11 cellular contexts compared by ENCODE assay signal in genomic region chr3:129525341-129525968, GRCh38. TPM values are rescaled to one million over a fixed set of nuclear protein-coding genes. Genes with fewer than 3 reads are reported as not detected.
DNase-seq lines count a peak whose midpoint lies in the region; ATAC-seq lines count a peak whose summit lies in the region.
"Had no signal": no experiment of that assay in that cellular context is flagged by ENCODE, and none has a peak within 500 bp of the region (broad histone marks: within the 10 kb centered on the region; RNA-seq: fewer than 3 reads in every experiment).

No MANE protein-coding gene starts in this region.

- H3K9me3 Mint-ChIP-seq in activated T-helper 17 cell treated with anti-CD3 and anti-CD28 coated beads, Interleukin-2, amount 50 U/mL, for 72 hours, result no peaks in the 10 kb centered on the region
- H3K9me3 Mint-ChIP-seq in immature natural killer cell, result no peaks in the 10 kb centered on the region

- H3K4me3 Mint-ChIP-seq in activated T-helper 17 cell treated with anti-CD3 and anti-CD28 coated beads, Interleukin-2, amount 50 U/mL, for 72 hours, result no peak overlapping the region
- no peak overlapping the region for H3K4me3 Mint-ChIP-seq in immature natural killer cell

- DNase-seq in AG08395 (ENCODE audit: low spot score), result peak; percentile 65
- peak; percentile 62 for DNase-seq in GM03348 (ENCODE audit: low spot score)
- DNase-seq in glomerular visceral epithelial cell (ENCODE audit: extremely low spot score), result peak; percentile 21
- DNase-seq in NCI-H446 treated with DMSO at 0.1 percent for 48 hours (lab: John Stamatoyannopoulos, UW), result no peak
- no peak for DNase-seq in immature natural killer cell
- no peak for DNase-seq in SIG-M5 treated with dmso at 0.1 percent for 504 hours (lab: John Stamatoyannopoulos, UW; ENCODE audit: unreplicated experiment)
- DNase-seq in NCI-H1092 (lab: John Stamatoyannopoulos, UW), result no peak
- DNase-seq: NCI-H774 had no signal

- H3K36me3 Mint-ChIP-seq in activated T-helper 17 cell treated with anti-CD3 and anti-CD28 coated beads, Interleukin-2, amount 50 U/mL, for 72 hours (ENCODE audit: low read depth), result no peaks in the 10 kb centered on the region
- no peaks in the 10 kb centered on the region for H3K36me3 Mint-ChIP-seq in immature natural killer cell

- H3K4me1 Mint-ChIP-seq in activated T-helper 17 cell treated with anti-CD3 and anti-CD28 coated beads, Interleukin-2, amount 50 U/mL, for 72 hours, result no peaks in the 10 kb centered on the region
- H3K4me1 Mint-ChIP-seq in immature natural killer cell, result peaks cover 0 to 1% of the 10 kb centered on the region in 2 donors

- H3K27ac Mint-ChIP-seq in activated T-helper 17 cell treated with anti-CD3 and anti-CD28 coated beads, Interleukin-2, amount 50 U/mL, for 72 hours, result peak overlapping the region; percentile 28
- peak overlapping the region in 1 of 6 donors; percentile 10 for H3K27ac Mint-ChIP-seq in immature natural killer cell

- ATAC-seq in activated T-helper 17 cell treated with anti-CD3 and anti-CD28 coated beads, Interleukin-2, amount 50 U/mL, for 72 hours (replicated peaks), result peak; percentile 95

- no peaks in the 10 kb centered on the region for H3K27me3 Mint-ChIP-seq in activated T-helper 17 cell treated with anti-CD3 and anti-CD28 coated beads, Interleukin-2, amount 50 U/mL, for 72 hours
- H3K27me3 Mint-ChIP-seq in immature natural killer cell (ENCODE audit: low read depth in 3 of 3), result peaks cover 0 to 3% (median 2%) of the 10 kb centered on the region in 3 donors

RNA-seq across cellular contexts. Expression of gene RHO, which starts 3.0 kb away (rescaled TPM):
- not detected for total RNA-seq in activated T-helper 17 cell treated with anti-CD3 and anti-CD28 coated beads, Interleukin-2, amount 50 U/mL, for 72 hours
- not detected for polyA plus RNA-seq in immature natural killer cell
- total RNA-seq: ascending aorta, skeletal muscle tissue had no signal

RNA-seq across cellular contexts. Expression of gene H1-8, which starts 17.5 kb away (rescaled TPM):
- total RNA-seq in activated T-helper 17 cell treated with anti-CD3 and anti-CD28 coated beads, Interleukin-2, amount 50 U/mL, for 72 hours, result not detected
- polyA plus RNA-seq in immature natural killer cell, result not detected
- total RNA-seq: ascending aorta, skeletal muscle tissue had no signal

Comparison
In these comparisons a context has a peak if more than half of its experiments do, and no peak if none do; other contexts are left out.
1. DNase-seq: peak in AG08395 (single experiment), GM03348 (single experiment) and glomerular visceral epithelial cell (single experiment); none in NCI-H446 treated with DMSO at 0.1 percent for 48 hours (single experiment), immature natural killer cell (0 of 3), SIG-M5 treated with dmso at 0.1 percent for 504 hours (single experiment) and NCI-H1092 (single experiment).